Comparison of ENCODE assay signal across 8 cellular contexts in the genomic region with DNA sequence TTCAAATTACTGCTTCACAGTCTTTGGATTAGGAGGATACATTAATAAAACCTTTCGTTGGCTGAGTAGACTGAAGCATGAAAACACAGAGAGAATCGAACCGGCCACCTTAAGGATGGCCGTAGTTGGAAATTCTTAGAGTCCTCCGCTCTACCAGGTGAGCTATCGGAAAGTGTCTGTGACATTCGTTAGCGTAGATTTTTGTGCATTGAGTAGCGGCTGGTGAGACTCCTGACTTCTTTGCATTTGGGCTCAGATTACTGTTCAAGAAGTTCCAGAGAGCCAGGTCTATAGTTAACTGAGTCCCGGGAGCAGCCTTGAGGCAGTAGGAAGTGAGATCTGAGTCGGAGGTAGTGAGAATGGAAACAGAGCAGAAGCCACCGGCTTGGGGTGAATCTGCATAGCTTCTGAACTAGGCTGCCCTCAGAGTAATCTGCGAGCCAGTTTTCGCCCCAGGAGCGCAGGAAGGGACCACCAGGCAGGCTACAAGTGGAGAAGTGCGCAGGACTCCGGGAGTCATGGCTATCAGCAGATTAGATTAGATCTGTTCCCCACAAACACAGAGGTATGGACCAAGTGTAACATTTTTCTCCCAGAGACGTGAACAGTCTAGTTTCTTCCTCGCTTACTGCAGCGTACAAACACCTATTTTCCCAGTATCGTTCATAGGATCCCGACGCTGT. TPM values are rescaled to one million over a fixed set of nuclear protein-coding genes. Genes with fewer than 3 reads are reported as not detected.
DNase-seq lines count a peak whose midpoint lies in the region; ATAC-seq and TF ChIP-seq lines count a peak whose summit lies in the region.

No MANE protein-coding gene starts in this region.

- intact Hi-C loops in left ventricle myocardium superior (cut with micrococcal nuclease) (no loop called here), spleen (cut with DNase I; ENCODE audit: low total_unique reads) (no loop called here)

- H3K9me3 Mint-ChIP-seq in activated naive CD8-positive, alpha-beta T cell (ENCODE audit: low read depth) = no peaks in the 10 kb centered on the region

- DNase-seq in cardiac muscle cell (ENCODE audit: low read depth in 1 of 2, low spot score in 1 of 2) (peak; percentile 40 to 41), left ventricle myocardium superior (no peak), NCI-H2227 (lab: John Stamatoyannopoulos, UW; ENCODE audit: unreplicated experiment) (peak; percentile 69), spleen (peak; percentile 53), cortex of kidney (lab: John Stamatoyannopoulos, UW) (no peak), DMS79 (lab: John Stamatoyannopoulos, UW) (no peak)

- 3 to 7% (median 3%) methylated on average over 23 of the region's 23 CpGs for WGBS in spleen, 5 donors

- no peak for TF ChIP-seq CTCF in cardiac muscle cell (IDR thresholded peaks at IDR 0.05; ENCODE audit: low read depth, low read length)
- TF ChIP-seq CTCF in spleen (IDR thresholded peaks at IDR 0.05 in 8 of 11, conservative IDR thresholded peaks at IDR 0.05 in 3 of 11) = no peak

- H3K9me3 ChIP-seq in cardiac muscle cell (ENCODE audit: low read depth) (no peaks in the 10 kb centered on the region), iPS-18c (ENCODE audit: control insufficient read depth, insufficient read depth, low read length) (no peaks in the 10 kb centered on the region), spleen (no peaks in the 10 kb centered on the region)

- H3K36me3 Mint-ChIP-seq in activated naive CD8-positive, alpha-beta T cell = no peaks in the 10 kb centered on the region

- peak overlapping the region; percentile 43 for H3K4me3 ChIP-seq in cardiac muscle cell
- peak overlapping the region; percentile 53 for H3K4me3 ChIP-seq in iPS-18c (ENCODE audit: insufficient read depth, low read depth, low read length)
- peak overlapping the region; percentile 2 to 65 (median 28) for H3K4me3 ChIP-seq in spleen

- TF ChIP-seq POLR2A in spleen (IDR thresholded peaks at IDR 0.05) = no peak

- H3K36me3 ChIP-seq in cardiac muscle cell (no peaks in the 10 kb centered on the region), spleen (no peaks in the 10 kb centered on the region)

- no peak for ATAC-seq in left ventricle myocardium superior

- H3K27me3 Mint-ChIP-seq in activated naive CD8-positive, alpha-beta T cell = no peaks in the 10 kb centered on the region

- peak overlapping the region; percentile 82 for H3K27ac Mint-ChIP-seq in activated naive CD8-positive, alpha-beta T cell

- H3K4me1 Mint-ChIP-seq in activated naive CD8-positive, alpha-beta T cell (ENCODE audit: low read depth) = peaks cover 71% of the 10 kb centered on the region

- H3K4me3 Mint-ChIP-seq in activated naive CD8-positive, alpha-beta T cell = peak overlapping the region; percentile 92

- H3K4me1 ChIP-seq in cardiac muscle cell (ENCODE audit: low read depth) (no peaks in the 10 kb centered on the region), spleen (peaks cover 11 to 78% (median 47%) of the 10 kb centered on the region in 6 donors)

- H3K27me3 ChIP-seq in cardiac muscle cell (peaks cover 60% of the 10 kb centered on the region), spleen (replicated peaks in 1 of 7) (peaks cover 0 to 85% (median 15%) of the 10 kb centered on the region in 7 donors)

- H3K27ac ChIP-seq in cardiac muscle cell (no peak overlapping the region), spleen (peak overlapping the region in 4 of 8 donors; percentile 13 to 58 (median 42))

RNA-seq across cellular contexts. Expression of gene OR6S1, which starts 11.0 kb away (rescaled TPM):
- total RNA-seq in cardiac muscle cell = not detected in 2 replicates
- polyA plus RNA-seq in cardiac muscle cell = not detected in 2 replicates
- not detected for total RNA-seq in left ventricle myocardium superior
- under 1 TPM in 2 of 7 donors, not detected in 5; 0.27 to 0.77 TPM for total RNA-seq in spleen
- polyA plus RNA-seq in spleen = under 1 TPM in 1 of 3 donors, not detected in 2; 0.10 TPM

RNA-seq across cellular contexts. Expression of gene RNASE12, which starts 39.3 kb away (rescaled TPM):
- not detected in 2 replicates for total RNA-seq in cardiac muscle cell
- polyA plus RNA-seq in cardiac muscle cell = not detected in 2 replicates
- total RNA-seq in left ventricle myocardium superior = not detected
- not detected for total RNA-seq in spleen
- polyA plus RNA-seq in spleen = not detected

RNA-seq across cellular contexts. Expression of gene RNASE11, which starts 42.7 kb away (rescaled TPM):
- total RNA-seq in cardiac muscle cell = not detected in 2 replicates
- not detected in 2 replicates for polyA plus RNA-seq in cardiac muscle cell
- not detected for total RNA-seq in left ventricle myocardium superior
- total RNA-seq in spleen = not detected
- polyA plus RNA-seq in spleen = not detected

RNA-seq across cellular contexts. Expression of gene RNASE4, which starts 53.9 kb away (rescaled TPM):
- 9.1 and 9.6 TPM in 2 replicates for total RNA-seq in cardiac muscle cell
- 7.2 and 12.4 TPM in 2 replicates for polyA plus RNA-seq in cardiac muscle cell
- 8.1 TPM for total RNA-seq in left ventricle myocardium superior
- total RNA-seq in spleen = 10 to 100 TPM in 3 of 7 donors, 1 to 10 TPM in 3, under 1 TPM in 1; 0.89 to 19.9 (median 9.8) TPM
- 10 to 100 TPM in 1 of 3 donors, 1 to 10 TPM in 2; 7.6 to 15.6 (median 8.4) TPM for polyA plus RNA-seq in spleen

RNA-seq across cellular contexts. Expression of gene ANG, which starts 58.1 kb away (rescaled TPM):
- total RNA-seq in cardiac muscle cell (0.83 and 3.8 TPM in 2 replicates), left ventricle myocardium superior (4.0 TPM), spleen (10 to 100 TPM in 1 of 7 donors, 1 to 10 TPM in 6; 1.6 to 10.2 (median 4.8) TPM)
- polyA plus RNA-seq in cardiac muscle cell (2.1 and 2.7 TPM in 2 replicates), spleen (1 to 10 TPM; 3.1 to 7.2 (median 3.9) TPM)

Comparison
In these comparisons a context has a peak if more than half of its experiments do, and no peak if none do; other contexts are left out.
1. DNase-seq: peak in cardiac muscle cell (2 of 2), NCI-H2227 (single experiment) and spleen (single experiment); none in left ventricle myocardium superior (single experiment), cortex of kidney (single experiment) and DMS79 (single experiment).
2. Peak in every context shown above with its lines, with median percentiles within 50 percentile points of each other: H3K4me3 ChIP-seq.